In the genomic region with DNA sequence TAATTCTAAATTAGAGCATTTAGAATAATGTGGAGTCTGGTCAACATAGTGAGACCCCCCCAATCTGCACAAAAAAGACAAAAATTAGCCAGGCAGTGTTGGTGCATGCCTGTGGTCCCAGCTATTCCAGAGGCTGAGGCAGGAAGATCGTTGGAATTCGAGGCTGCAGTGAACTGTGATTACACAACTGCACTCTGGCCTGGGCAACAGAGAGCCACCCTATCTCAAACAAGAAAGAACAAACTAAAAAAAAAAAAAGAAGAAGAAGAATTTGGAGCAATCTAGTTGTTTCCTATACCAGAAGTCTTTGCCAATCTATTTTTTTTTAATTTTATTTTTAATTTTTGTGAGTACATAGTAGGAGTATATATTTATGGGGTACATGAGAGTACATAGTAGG, we compare ENCODE assay signal across 1 cellular context.
TF ChIP-seq lines count a peak whose summit lies in the region.

No MANE protein-coding gene starts in this region.

TF ChIP-seq in HepG2, 621 proteins besides CTCF, POLR2A, EP300 and RAD21 (continued from another document and continues in another):
- TF ChIP-seq ZMAT5 (CRISPR knock-in tag; IDR thresholded peaks at IDR 0.05; ENCODE audit: borderline replicate concordance, low read depth) (no peak), ZNF839 (CRISPR knock-in tag; IDR thresholded peaks at IDR 0.05; ENCODE audit: borderline replicate concordance) (no peak), ZC3H13 (CRISPR knock-in tag; IDR thresholded peaks at IDR 0.05) (no peak), RBAK (CRISPR knock-in tag; IDR thresholded peaks at IDR 0.05) (no peak), ARID4A (CRISPR knock-in tag; IDR thresholded peaks at IDR 0.05; ENCODE audit: borderline replicate concordance) (no peak), ZNF773 (CRISPR knock-in tag; IDR thresholded peaks at IDR 0.05; ENCODE audit: borderline replicate concordance) (no peak), SMAD3 (CRISPR knock-in tag; IDR thresholded peaks at IDR 0.05) (no peak), ZNF75D (CRISPR knock-in tag; IDR thresholded peaks at IDR 0.05; ENCODE audit: borderline replicate concordance) (no peak), RBM39 (IDR thresholded peaks at IDR 0.05; ENCODE audit: low read depth, low read length, poor library complexity, severe bottlenecking) (no peak), DZIP1 (CRISPR knock-in tag; IDR thresholded peaks at IDR 0.05) (no peak), ZNF574 (CRISPR knock-in tag; IDR thresholded peaks at IDR 0.05) (no peak; the same call in 1 of the 2 replicates), ZNF687 (CRISPR knock-in tag; IDR thresholded peaks at IDR 0.05) (peak; percentile 6; the same call in 1 of the 2 replicates), ZNF652 (CRISPR knock-in tag; IDR thresholded peaks at IDR 0.05; ENCODE audit: borderline replicate concordance, low read depth) (no peak), ATF7 (IDR thresholded peaks at IDR 0.05) (no peak), ATF7 (CRISPR knock-in tag; IDR thresholded peaks at IDR 0.05) (no peak), TEAD3 (CRISPR knock-in tag; optimal IDR thresholded peaks at IDR 0.05; ENCODE audit: borderline replicate concordance) (peak; percentile 97), KLF15 (CRISPR knock-in tag; IDR thresholded peaks at IDR 0.05; ENCODE audit: borderline replicate concordance) (no peak), E2F5 (CRISPR knock-in tag; conservative IDR thresholded peaks at IDR 0.05) (no peak), ZNF317 (CRISPR knock-in tag; IDR thresholded peaks at IDR 0.05) (0 out of 2 replicates have a peak, but pooled peaks have one; percentile 39), CBX5 (CRISPR knock-in tag; IDR thresholded peaks at IDR 0.05; ENCODE audit: borderline replicate concordance) (no peak), RFXAP (CRISPR knock-in tag; IDR thresholded peaks at IDR 0.05; ENCODE audit: borderline replicate concordance) (0 out of 2 replicates have a peak, but pooled peaks have one; percentile 24), GLMP (CRISPR knock-in tag; IDR thresholded peaks at IDR 0.05; ENCODE audit: borderline replicate concordance) (no peak), MYC (CRISPR knock-in tag; IDR thresholded peaks at IDR 0.05; ENCODE audit: borderline replicate concordance) (peak; percentile 44; the same call in 1 of the 2 replicates), PRPF4 (IDR thresholded peaks at IDR 0.05; ENCODE audit: low read depth, low read length, poor library complexity, severe bottlenecking) (no peak), ZNF225 (CRISPR knock-in tag; IDR thresholded peaks at IDR 0.05) (no peak), CHD2 (IDR thresholded peaks at IDR 0.05; ENCODE audit: low read depth, low read length) (no peak), MTF1 (CRISPR knock-in tag; IDR thresholded peaks at IDR 0.05) (no peak), SMAD9 (CRISPR knock-in tag; IDR thresholded peaks at IDR 0.05) (no peak), TIGD3 (CRISPR knock-in tag; IDR thresholded peaks at IDR 0.05; ENCODE audit: borderline replicate concordance) (no peak), ZNF775 (CRISPR knock-in tag; IDR thresholded peaks at IDR 0.05; ENCODE audit: borderline replicate concordance) (no peak)
- TF ChIP-seq, protein P1, sequence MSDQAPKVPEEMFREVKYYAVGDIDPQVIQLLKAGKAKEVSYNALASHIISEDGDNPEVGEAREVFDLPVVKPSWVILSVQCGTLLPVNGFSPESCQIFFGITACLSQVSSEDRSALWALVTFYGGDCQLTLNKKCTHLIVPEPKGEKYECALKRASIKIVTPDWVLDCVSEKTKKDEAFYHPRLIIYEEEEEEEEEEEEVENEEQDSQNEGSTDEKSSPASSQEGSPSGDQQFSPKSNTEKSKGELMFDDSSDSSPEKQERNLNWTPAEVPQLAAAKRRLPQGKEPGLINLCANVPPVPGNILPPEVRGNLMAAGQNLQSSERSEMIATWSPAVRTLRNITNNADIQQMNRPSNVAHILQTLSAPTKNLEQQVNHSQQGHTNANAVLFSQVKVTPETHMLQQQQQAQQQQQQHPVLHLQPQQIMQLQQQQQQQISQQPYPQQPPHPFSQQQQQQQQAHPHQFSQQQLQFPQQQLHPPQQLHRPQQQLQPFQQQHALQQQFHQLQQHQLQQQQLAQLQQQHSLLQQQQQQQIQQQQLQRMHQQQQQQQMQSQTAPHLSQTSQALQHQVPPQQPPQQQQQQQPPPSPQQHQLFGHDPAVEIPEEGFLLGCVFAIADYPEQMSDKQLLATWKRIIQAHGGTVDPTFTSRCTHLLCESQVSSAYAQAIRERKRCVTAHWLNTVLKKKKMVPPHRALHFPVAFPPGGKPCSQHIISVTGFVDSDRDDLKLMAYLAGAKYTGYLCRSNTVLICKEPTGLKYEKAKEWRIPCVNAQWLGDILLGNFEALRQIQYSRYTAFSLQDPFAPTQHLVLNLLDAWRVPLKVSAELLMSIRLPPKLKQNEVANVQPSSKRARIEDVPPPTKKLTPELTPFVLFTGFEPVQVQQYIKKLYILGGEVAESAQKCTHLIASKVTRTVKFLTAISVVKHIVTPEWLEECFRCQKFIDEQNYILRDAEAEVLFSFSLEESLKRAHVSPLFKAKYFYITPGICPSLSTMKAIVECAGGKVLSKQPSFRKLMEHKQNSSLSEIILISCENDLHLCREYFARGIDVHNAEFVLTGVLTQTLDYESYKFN (CRISPR knock-in tag; conservative IDR thresholded peaks at IDR 0.05), result peak; percentile 80
